ENCODE assay signal across 24 cellular contexts in genomic region chr7:142657376-142657775, GRCh38.
DNase-seq lines count a peak whose midpoint lies in the region; ATAC-seq lines count a peak whose summit lies in the region.
"Had no signal": no experiment of that assay in that cellular context is flagged by ENCODE, and none has a peak within 500 bp of the region (broad histone marks: within the 10 kb centered on the region; RNA-seq: fewer than 3 reads in every experiment).

No MANE protein-coding gene starts in this region.

- H3K36me3 Mint-ChIP-seq in stimulated activated effector memory CD8-positive, alpha-beta T cell treated with anti-CD3 and anti-CD28 coated beads, Interleukin-12 subunit alpha, Interleukin-12 subunit beta, amount 100 ng/mL, for 72 hours, result no peaks in the 10 kb centered on the region
- H3K36me3 Mint-ChIP-seq: CD8-positive, alpha-beta T cell had no signal

- no peak overlapping the region for H3K4me3 Mint-ChIP-seq in stimulated activated effector memory CD8-positive, alpha-beta T cell treated with anti-CD3 and anti-CD28 coated beads, Interleukin-12 subunit alpha, Interleukin-12 subunit beta, amount 100 ng/mL, for 72 hours
- H3K4me3 Mint-ChIP-seq: B cell; CD4-positive, alpha-beta T cell; CD8-positive, alpha-beta T cell had no signal

- ATAC-seq in stimulated activated effector memory CD8-positive, alpha-beta T cell treated with anti-CD3 and anti-CD28 coated beads, Interleukin-12 subunit alpha, Interleukin-12 subunit beta, amount 100 ng/mL, for 72 hours, result no peak
- ATAC-seq: A549; CD8-positive, alpha-beta T cell; GM12878 had no signal

- DNase-seq in COLO829 (ENCODE audit: low spot score), result peak; percentile 61
- DNase-seq in caudate nucleus (lab: John Stamatoyannopoulos, UW), result peak in 8 of 61 donors; percentile 8 to 77 (median 30)
- DNase-seq in putamen (ENCODE audit: low spot score), result peak; percentile 75
- DNase-seq in stimulated activated effector memory CD8-positive, alpha-beta T cell treated with anti-CD3 and anti-CD28 coated beads, Interleukin-12 subunit alpha, Interleukin-12 subunit beta, amount 100 ng/mL, for 72 hours (ENCODE audit: low spot score in 2 of 2), result no peak
- DNase-seq in midbrain (lab: John Stamatoyannopoulos, UW), result no peak
- DNase-seq in COR-L47 (lab: John Stamatoyannopoulos, UW), result no peak
- no peak for DNase-seq in DMS153 (lab: John Stamatoyannopoulos, UW)
- no peak for DNase-seq in amygdala (lab: John Stamatoyannopoulos, UW)
- DNase-seq: AML-193; Caco-2; Calu3; CD4-positive, alpha-beta T cell; CD8-positive, alpha-beta T cell; DMS53; DMS79; DND-41; EL; GDM1 had no signal

- H3K27ac Mint-ChIP-seq in stimulated activated effector memory CD8-positive, alpha-beta T cell treated with anti-CD3 and anti-CD28 coated beads, Interleukin-12 subunit alpha, Interleukin-12 subunit beta, amount 100 ng/mL, for 72 hours, result peak overlapping the region; percentile 70
- H3K27ac Mint-ChIP-seq: B cell; CD4-positive, alpha-beta T cell; CD8-positive, alpha-beta T cell had no signal

- H3K27ac ChIP-seq in caudate nucleus (ENCODE audit: low read depth, low read length), result peak overlapping the region; percentile 84
- H3K27ac ChIP-seq: 22Rv1; A549; BLaER1 treated with 17β-estradiol and CSF1 and Interleukin-3, amounts not matched to agents 10 nM and 100 nM; C4-2B had no signal

- H3K4me1 Mint-ChIP-seq in stimulated activated effector memory CD8-positive, alpha-beta T cell treated with anti-CD3 and anti-CD28 coated beads, Interleukin-12 subunit alpha, Interleukin-12 subunit beta, amount 100 ng/mL, for 72 hours, result no peaks in the 10 kb centered on the region
- H3K4me1 Mint-ChIP-seq: B cell had no signal

- H3K9me3 Mint-ChIP-seq in stimulated activated effector memory CD8-positive, alpha-beta T cell treated with anti-CD3 and anti-CD28 coated beads, Interleukin-12 subunit alpha, Interleukin-12 subunit beta, amount 100 ng/mL, for 72 hours, result no peaks in the 10 kb centered on the region
- H3K9me3 Mint-ChIP-seq: CD4-positive, alpha-beta T cell; CD8-positive, alpha-beta T cell had no signal

Comparison
In these comparisons a context has a peak if more than half of its experiments do, and no peak if none do; other contexts are left out.
1. DNase-seq: peak in COLO829 (single experiment) and putamen (single experiment); none in stimulated activated effector memory CD8-positive, alpha-beta T cell treated with anti-CD3 and anti-CD28 coated beads, Interleukin-12 subunit alpha, Interleukin-12 subunit beta, amount 100 ng/mL, for 72 hours (0 of 2), midbrain (single experiment), COR-L47 (single experiment), DMS153 (single experiment) and amygdala (0 of 56).